In the genomic region with DNA sequence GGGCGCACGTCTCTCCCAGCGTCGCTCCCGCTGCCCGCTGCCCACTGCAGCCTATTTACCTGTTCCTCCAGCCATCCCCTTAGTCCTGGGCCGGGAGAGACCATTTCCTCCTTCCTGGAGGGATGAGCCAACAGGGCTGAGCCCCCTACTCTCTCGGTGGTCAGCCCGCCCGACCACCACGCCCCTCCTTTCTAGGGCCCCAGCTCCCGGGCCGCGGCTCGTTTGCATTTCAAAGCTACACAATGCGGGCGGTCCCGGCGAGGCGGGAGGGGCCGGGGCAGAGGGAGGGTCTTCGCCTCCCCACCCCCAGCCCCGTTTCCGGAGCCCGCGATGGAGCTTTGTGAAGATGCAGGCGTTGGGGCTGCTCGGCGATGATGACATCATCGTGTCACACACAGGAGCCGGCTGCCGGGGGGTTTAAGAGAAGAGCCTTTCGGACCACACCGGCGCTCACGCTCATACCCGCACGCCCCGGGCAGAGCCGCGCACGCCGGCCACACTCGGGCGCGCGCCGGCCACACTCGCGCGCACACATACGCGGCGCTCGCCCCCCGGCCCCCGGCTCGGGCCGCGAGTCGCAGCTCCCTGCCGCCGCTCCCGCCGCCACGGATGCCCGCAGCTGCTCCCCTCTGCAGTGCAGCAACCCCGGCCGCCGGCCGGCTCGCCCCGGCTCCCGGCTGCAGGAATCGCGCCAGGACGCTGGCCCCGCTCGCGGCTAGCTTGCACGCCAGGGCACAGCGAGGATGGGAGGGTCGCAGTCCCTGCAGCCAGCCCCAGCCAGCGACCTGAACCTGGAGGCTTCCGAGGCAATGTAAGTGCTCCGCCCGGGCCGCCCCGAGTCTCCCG, we compare ENCODE assay signal across 8 cellular contexts.
A peak's percentile ranks its signal among the peaks of the same experiment; 100 is the strongest.
DNase-seq lines count a peak whose midpoint lies in the region; ATAC-seq and TF ChIP-seq lines count a peak whose summit lies in the region.

No MANE protein-coding gene starts in this region.

- ATAC-seq in HG03095 (IDR thresholded peaks at IDR 0.05; ENCODE audit: unreplicated experiment) (no peak), HG02798 (IDR thresholded peaks at IDR 0.05; ENCODE audit: poor library complexity, unreplicated experiment) (no peak), HG03135 (IDR thresholded peaks at IDR 0.05; ENCODE audit: unreplicated experiment) (no peak)

- H3K9ac ChIP-seq in fibroblast of lung (ENCODE audit: insufficient read depth, low read length): peak overlapping the region; percentile 59

- H3K4me2 ChIP-seq in fibroblast of lung (ENCODE audit: extremely low read depth, insufficient read depth, low read length): peak overlapping the region; percentile 91

- H3K36me3 Mint-ChIP-seq in activated CD4-positive, alpha-beta T cell treated with anti-CD3 and anti-CD28 coated beads, Interleukin-2, amount 10 ng/mL, durations not matched to agents 24 days and 14 days (ENCODE audit: low read depth): peaks cover 2% of the 10 kb centered on the region

- no peak overlapping the region for H3K27ac Mint-ChIP-seq in activated CD4-positive, alpha-beta T cell treated with anti-CD3 and anti-CD28 coated beads, Interleukin-2, amount 10 ng/mL, durations not matched to agents 24 days and 14 days

- H3K79me2 ChIP-seq in fibroblast of lung (ENCODE audit: control insufficient read depth, insufficient read depth, low read length): no peaks in the 10 kb centered on the region

- H2AFZ ChIP-seq in fibroblast of lung (ENCODE audit: low read length): no peak overlapping the region

- H3K4me1 Mint-ChIP-seq in activated CD4-positive, alpha-beta T cell treated with anti-CD3 and anti-CD28 coated beads, Interleukin-2, amount 10 ng/mL, durations not matched to agents 24 days and 14 days: no peaks in the 10 kb centered on the region

- no peak overlapping the region for H3K27ac ChIP-seq in fibroblast of lung (ENCODE audit: insufficient read depth, low read length)

- no peaks in the 10 kb centered on the region for H3K27me3 ChIP-seq in fibroblast of lung (ENCODE audit: control insufficient read depth, insufficient read depth, low read length)

- no peak overlapping the region for H3K4me3 Mint-ChIP-seq in activated CD4-positive, alpha-beta T cell treated with anti-CD3 and anti-CD28 coated beads, Interleukin-2, amount 10 ng/mL, durations not matched to agents 24 days and 14 days

- DNase-seq in DMS79 (lab: John Stamatoyannopoulos, UW) (peak; percentile 66), NCI-H510A treated with DMSO at 0.1 percent for 48 hours (lab: John Stamatoyannopoulos, UW) (peak; percentile 66), fibroblast of lung (ENCODE audit: low read depth in 2 of 2) (peak; percentile 38 to 55), posterior vena cava (ENCODE audit: low spot score) (peak; percentile 83)
- no peak for DNase-seq in activated CD4-positive, alpha-beta T cell treated with anti-CD3 and anti-CD28 coated beads, Interleukin-2, amount 10 ng/mL, durations not matched to agents 24 days and 14 days

- no peaks in the 10 kb centered on the region for H3K36me3 ChIP-seq in fibroblast of lung (ENCODE audit: control insufficient read depth, insufficient read depth, low read length)

- H3K9me3 ChIP-seq in fibroblast of lung (ENCODE audit: control insufficient read depth, insufficient read depth, low read depth, low read length): no peaks in the 10 kb centered on the region

- TF ChIP-seq CTCF in fibroblast of lung (conservative IDR thresholded peaks at IDR 0.05 in 1 of 2, IDR thresholded peaks at IDR 0.05 in 1 of 2; ENCODE audit: low read depth in 1 of 2, low read length in 2 of 2): no peak

- no peaks in the 10 kb centered on the region for H4K20me1 ChIP-seq in fibroblast of lung (ENCODE audit: control insufficient read depth, extremely low read depth, insufficient read depth, low read length)

- H3K4me3 ChIP-seq in fibroblast of lung (replicated peaks in 1 of 4; ENCODE audit: control extremely low read depth in 1 of 4, insufficient read depth in 1 of 4, low read depth in 3 of 4, low read length in 4 of 4): peak overlapping the region; percentile 34 to 53 (median 48)

- H3K27me3 Mint-ChIP-seq in activated CD4-positive, alpha-beta T cell treated with anti-CD3 and anti-CD28 coated beads, Interleukin-2, amount 10 ng/mL, durations not matched to agents 24 days and 14 days: peaks cover 53% of the 10 kb centered on the region

- intact Hi-C loops in posterior vena cava (cut with DNase I): no loop called here
- intact Hi-C loops in activated CD4-positive, alpha-beta T cell treated with anti-CD3 and anti-CD28 coated beads, Interleukin-2, amount 10 ng/mL, durations not matched to agents 24 days and 14 days (cut with micrococcal nuclease): no loop called here

- H3K4me1 ChIP-seq in fibroblast of lung (ENCODE audit: control insufficient read depth, extremely low read depth, insufficient read depth, low read length): no peaks in the 10 kb centered on the region

- no peaks in the 10 kb centered on the region for H3K9me3 Mint-ChIP-seq in activated CD4-positive, alpha-beta T cell treated with anti-CD3 and anti-CD28 coated beads, Interleukin-2, amount 10 ng/mL, durations not matched to agents 24 days and 14 days
